1 cellular context compared by ENCODE assay signal in genomic region chr2:21018290-21018689, GRCh38.
A peak's percentile ranks its signal among the peaks of the same experiment; 100 is the strongest.
TF ChIP-seq lines count a peak whose summit lies in the region.

No MANE protein-coding gene starts in this region.

TF ChIP-seq in HepG2, 621 proteins besides CTCF, POLR2A, EP300 and RAD21 (continued from another document):
- TF ChIP-seq RERE (CRISPR knock-in tag; IDR thresholded peaks at IDR 0.05; ENCODE audit: low read depth) (no peak), ARID3A (IDR thresholded peaks at IDR 0.05; ENCODE audit: low read depth, low read length) (no peak), THYN1 (CRISPR knock-in tag; IDR thresholded peaks at IDR 0.05; ENCODE audit: borderline replicate concordance, low read depth) (no peak), HNF1A (IDR thresholded peaks at IDR 0.05; ENCODE audit: low read depth) (no peak), HNF1A (CRISPR knock-in tag; IDR thresholded peaks at IDR 0.05; ENCODE audit: borderline replicate concordance) (no peak), ZBTB26 (CRISPR knock-in tag; IDR thresholded peaks at IDR 0.05; ENCODE audit: borderline replicate concordance) (no peak), ZNF205 (CRISPR knock-in tag; IDR thresholded peaks at IDR 0.05) (no peak), HOXA9 (CRISPR knock-in tag; IDR thresholded peaks at IDR 0.05; ENCODE audit: borderline replicate concordance) (no peak), ZNF614 (CRISPR knock-in tag; IDR thresholded peaks at IDR 0.05; ENCODE audit: borderline replicate concordance) (no peak), NFKB2 (CRISPR knock-in tag; IDR thresholded peaks at IDR 0.05; ENCODE audit: borderline replicate concordance) (no peak), MZF1 (CRISPR knock-in tag; IDR thresholded peaks at IDR 0.05; ENCODE audit: borderline replicate concordance) (no peak), ZNF615 (CRISPR knock-in tag; IDR thresholded peaks at IDR 0.05; ENCODE audit: borderline replicate concordance) (no peak), POLR2G (IDR thresholded peaks at IDR 0.05; ENCODE audit: low read depth, low read length) (peak; percentile 12; the same call in 1 of the 2 replicates), ZNF337 (CRISPR knock-in tag; IDR thresholded peaks at IDR 0.05; ENCODE audit: borderline replicate concordance, low read depth) (no peak; the same call in 1 of the 2 replicates), CREB1 (IDR thresholded peaks at IDR 0.05) (no peak), CREB1 (CRISPR knock-in tag; IDR thresholded peaks at IDR 0.05) (no peak), MAX (IDR thresholded peaks at IDR 0.05) (no peak), ZBTB33 (CRISPR knock-in tag; IDR thresholded peaks at IDR 0.05) (no peak), MLLT10 (CRISPR knock-in tag; IDR thresholded peaks at IDR 0.05) (no peak), ZFP91 (CRISPR knock-in tag; IDR thresholded peaks at IDR 0.05; ENCODE audit: borderline replicate concordance) (no peak), ISL2 (CRISPR knock-in tag; IDR thresholded peaks at IDR 0.05) (no peak), ZNF674 (CRISPR knock-in tag; IDR thresholded peaks at IDR 0.05; ENCODE audit: low read depth) (no peak), ZNF839 (CRISPR knock-in tag; IDR thresholded peaks at IDR 0.05; ENCODE audit: borderline replicate concordance) (no peak), ZXDC (CRISPR knock-in tag; IDR thresholded peaks at IDR 0.05) (no peak), ZNF350 (CRISPR knock-in tag; IDR thresholded peaks at IDR 0.05; ENCODE audit: borderline replicate concordance, low read depth) (no peak), SSRP1 (CRISPR knock-in tag; IDR thresholded peaks at IDR 0.05) (0 out of 2 replicates have a peak, but pooled peaks have one; percentile 93)
